18 cellular contexts compared by ENCODE assay signal in genomic region chr3:177137774-177138705, GRCh38. TPM values are rescaled to one million over a fixed set of nuclear protein-coding genes. Genes with fewer than 3 reads are reported as not detected.
A peak's percentile ranks its signal among the peaks of the same experiment; 100 is the strongest.
DNase-seq lines count a peak whose midpoint lies in the region; ATAC-seq and TF ChIP-seq lines count a peak whose summit lies in the region.
"Had no signal": no experiment of that assay in that cellular context is flagged by ENCODE, and none has a peak within 500 bp of the region (broad histone marks: within the 10 kb centered on the region; RNA-seq: fewer than 3 reads in every experiment).

No MANE protein-coding gene starts in this region.

- H3K4me1 ChIP-seq in CD4-positive, alpha-beta memory T cell (ENCODE audit: insufficient read depth, low read length): peaks cover 88% of the 10 kb centered on the region
- H3K4me1 ChIP-seq: prostate gland had no signal

- DNase-seq in T-helper 1 cell: no peak
- no peak for DNase-seq in CD4-positive, alpha-beta memory T cell
- no peak for DNase-seq in activated naive CD8-positive, alpha-beta T cell treated with anti-CD3 and anti-CD28 coated beads, Interleukin-2, amount 10 ng/mL, durations not matched to agents 7 days and 5 days
- DNase-seq in nephron progenitor cell: no peak
- DNase-seq in medulla oblongata (ENCODE audit: extremely low spot score): no peak
- DNase-seq in NCI-H1417 (lab: John Stamatoyannopoulos, UW): no peak
- DNase-seq in NCI-H524 (lab: John Stamatoyannopoulos, UW): no peak
- DNase-seq: central memory CD4-positive, alpha-beta T cell; head of caudate nucleus; NCI-H187 treated with DMSO at 0.1 percent for 48 hours; NCI-H345; stimulated activated CD4-positive, alpha-beta T cell treated with anti-CD3 and anti-CD28 coated beads, Interleukin-4, amount 100 ng/mL, for 1 hour had no signal

- H3K36me3 Mint-ChIP-seq in T-helper 1 cell treated with Interleukin-12 subunit alpha and Interleukin-12 subunit beta and Interleukin-4 antibody, amounts not matched to agents 30 μg/mL and 1 μg/mL, for 36 hours (ENCODE audit: low read depth): peaks cover 30% of the 10 kb centered on the region
- peaks cover 7 to 9% of the 10 kb centered on the region in 2 donors for H3K36me3 Mint-ChIP-seq in CD4-positive, alpha-beta memory T cell
- H3K36me3 Mint-ChIP-seq in activated naive CD8-positive, alpha-beta T cell treated with anti-CD3 and anti-CD28 coated beads, Interleukin-2, amount 10 ng/mL, durations not matched to agents 7 days and 5 days: peaks cover 30% of the 10 kb centered on the region
- peaks cover 95% of the 10 kb centered on the region for H3K36me3 Mint-ChIP-seq in nephron progenitor cell (ENCODE audit: low read depth)

- H3K4me1 Mint-ChIP-seq in T-helper 1 cell treated with Interleukin-12 subunit alpha and Interleukin-12 subunit beta and Interleukin-4 antibody, amounts not matched to agents 30 μg/mL and 1 μg/mL, for 36 hours (ENCODE audit: low read depth): peaks cover 55% of the 10 kb centered on the region
- H3K4me1 Mint-ChIP-seq in CD4-positive, alpha-beta memory T cell: peaks cover 57 to 85% (median 68%) of the 10 kb centered on the region in 4 donors
- H3K4me1 Mint-ChIP-seq in activated naive CD8-positive, alpha-beta T cell treated with anti-CD3 and anti-CD28 coated beads, Interleukin-2, amount 10 ng/mL, durations not matched to agents 7 days and 5 days: peaks cover 35% of the 10 kb centered on the region
- H3K4me1 Mint-ChIP-seq in nephron progenitor cell: peaks cover 24% of the 10 kb centered on the region

- ATAC-seq in activated naive CD8-positive, alpha-beta T cell treated with anti-CD3 and anti-CD28 coated beads, Interleukin-2, amount 10 ng/mL, durations not matched to agents 7 days and 5 days (ENCODE audit: low read depth): no peak
- ATAC-seq: HCT116 had no signal

- TF ChIP-seq CTCF in nephron progenitor cell (IDR thresholded peaks at IDR 0.05): no peak

- H3K36me3 ChIP-seq in CD4-positive, alpha-beta memory T cell (ENCODE audit: insufficient read depth, low read length): no peaks in the 10 kb centered on the region
- H3K36me3 ChIP-seq: prostate gland, suprapubic skin had no signal

- peak overlapping the region; percentile 0 for H3K4me3 Mint-ChIP-seq in T-helper 1 cell treated with Interleukin-12 subunit alpha and Interleukin-12 subunit beta and Interleukin-4 antibody, amounts not matched to agents 30 μg/mL and 1 μg/mL, for 36 hours
- peak overlapping the region; percentile 17 to 77 (median 60) for H3K4me3 Mint-ChIP-seq in CD4-positive, alpha-beta memory T cell
- no peak overlapping the region for H3K4me3 Mint-ChIP-seq in activated naive CD8-positive, alpha-beta T cell treated with anti-CD3 and anti-CD28 coated beads, Interleukin-2, amount 10 ng/mL, durations not matched to agents 7 days and 5 days
- H3K4me3 Mint-ChIP-seq in nephron progenitor cell: no peak overlapping the region

- H3K27me3 ChIP-seq in CD4-positive, alpha-beta memory T cell (ENCODE audit: insufficient read depth, low read length): no peaks in the 10 kb centered on the region
- H3K27me3 ChIP-seq: suprapubic skin had no signal

- no peaks in the 10 kb centered on the region for H3K27me3 Mint-ChIP-seq in T-helper 1 cell treated with Interleukin-12 subunit alpha and Interleukin-12 subunit beta and Interleukin-4 antibody, amounts not matched to agents 30 μg/mL and 1 μg/mL, for 36 hours (ENCODE audit: low read depth)
- no peaks in the 10 kb centered on the region for H3K27me3 Mint-ChIP-seq in CD4-positive, alpha-beta memory T cell
- no peaks in the 10 kb centered on the region for H3K27me3 Mint-ChIP-seq in activated naive CD8-positive, alpha-beta T cell treated with anti-CD3 and anti-CD28 coated beads, Interleukin-2, amount 10 ng/mL, durations not matched to agents 7 days and 5 days
- peaks cover 2% of the 10 kb centered on the region for H3K27me3 Mint-ChIP-seq in nephron progenitor cell (ENCODE audit: low read depth, poor library complexity)

- CTCF ChIA-PET in CD4-positive, alpha-beta memory T cell (lab: Charles Lee; ENCODE audit: partially characterized antibody): no interaction called here

- no peak overlapping the region for H3K27ac ChIP-seq in CD4-positive, alpha-beta memory T cell (ENCODE audit: low read depth, low read length)
- H3K27ac ChIP-seq: 22Rv1, prostate gland, suprapubic skin had no signal

- H3K9me3 ChIP-seq in CD4-positive, alpha-beta memory T cell (ENCODE audit: control insufficient read depth in 1 of 2, low read length in 2 of 2): no peaks in the 10 kb centered on the region
- H3K9me3 ChIP-seq: prostate gland, suprapubic skin had no signal

- intact Hi-C loops in CD4-positive, alpha-beta memory T cell (cut with micrococcal nuclease): no loop called here

- POLR2A ChIA-PET in CD4-positive, alpha-beta memory T cell (lab: Charles Lee; ENCODE audit: partially characterized antibody): no interaction called here
- POLR2A ChIA-PET in activated naive CD8-positive, alpha-beta T cell treated with anti-CD3 and anti-CD28 coated beads, Interleukin-2, amount 10 ng/mL, durations not matched to agents 7 days and 5 days (lab: Charles Lee): no interaction called here

- H3K27ac Mint-ChIP-seq in T-helper 1 cell treated with Interleukin-12 subunit alpha and Interleukin-12 subunit beta and Interleukin-4 antibody, amounts not matched to agents 30 μg/mL and 1 μg/mL, for 36 hours: peak overlapping the region; percentile 79
- H3K27ac Mint-ChIP-seq in CD4-positive, alpha-beta memory T cell: peak overlapping the region; percentile 42 to 92 (median 74)
- peak overlapping the region; percentile 63 for H3K27ac Mint-ChIP-seq in activated naive CD8-positive, alpha-beta T cell treated with anti-CD3 and anti-CD28 coated beads, Interleukin-2, amount 10 ng/mL, durations not matched to agents 7 days and 5 days
- peak overlapping the region; percentile 75 for H3K27ac Mint-ChIP-seq in nephron progenitor cell

- H3K4me3 ChIP-seq in CD4-positive, alpha-beta memory T cell (ENCODE audit: low read length in 2 of 2): no peak overlapping the region
- H3K4me3 ChIP-seq: prostate gland, skin epidermis, suprapubic skin had no signal

- H3K9me3 Mint-ChIP-seq in T-helper 1 cell treated with Interleukin-12 subunit alpha and Interleukin-12 subunit beta and Interleukin-4 antibody, amounts not matched to agents 30 μg/mL and 1 μg/mL, for 36 hours: no peaks in the 10 kb centered on the region
- peaks cover 0 to 2% (median 0%) of the 10 kb centered on the region in 8 donors for H3K9me3 Mint-ChIP-seq in CD4-positive, alpha-beta memory T cell
- H3K9me3 Mint-ChIP-seq in activated naive CD8-positive, alpha-beta T cell treated with anti-CD3 and anti-CD28 coated beads, Interleukin-2, amount 10 ng/mL, durations not matched to agents 7 days and 5 days: peaks cover 2% of the 10 kb centered on the region
- peaks cover 73% of the 10 kb centered on the region for H3K9me3 Mint-ChIP-seq in nephron progenitor cell

RNA-seq across cellular contexts. Expression of gene TBL1XR1, which starts 59.2 kb away (rescaled TPM):
- 100 to 1,000 TPM; 159 to 172 TPM for total RNA-seq in CD4-positive, alpha-beta memory T cell
- polyA plus RNA-seq in CD4-positive, alpha-beta memory T cell: 10 to 100 TPM; 20.1 to 42.1 TPM
- total RNA-seq in activated naive CD8-positive, alpha-beta T cell treated with anti-CD3 and anti-CD28 coated beads, Interleukin-2, amount 10 ng/mL, durations not matched to agents 7 days and 5 days: 100 to 1,000 TPM; 176 TPM

Comparison
In these comparisons a context has a peak if more than half of its experiments do, and no peak if none do; other contexts are left out.
1. H3K4me3 Mint-ChIP-seq: peak in T-helper 1 cell treated with Interleukin-12 subunit alpha and Interleukin-12 subunit beta and Interleukin-4 antibody, amounts not matched to agents 30 μg/mL and 1 μg/mL, for 36 hours (single experiment) and CD4-positive, alpha-beta memory T cell (8 of 8); none in activated naive CD8-positive, alpha-beta T cell treated with anti-CD3 and anti-CD28 coated beads, Interleukin-2, amount 10 ng/mL, durations not matched to agents 7 days and 5 days (single experiment) and nephron progenitor cell (single experiment).
2. Peak in every context shown above with its lines, with median percentiles within 50 percentile points of each other: H3K27ac Mint-ChIP-seq.